ENCODE assay signal across 11 cellular contexts in genomic region chr1:59498640-59499039, GRCh38.
DNase-seq lines count a peak whose midpoint lies in the region; ATAC-seq and TF ChIP-seq lines count a peak whose summit lies in the region.
"Had no signal": no experiment of that assay in that cellular context is flagged by ENCODE, and none has a peak within 500 bp of the region (broad histone marks: within the 10 kb centered on the region; RNA-seq: fewer than 3 reads in every experiment).

No MANE protein-coding gene starts in this region.

- no peaks in the 10 kb centered on the region for H3K27me3 Mint-ChIP-seq in activated naive CD4-positive, alpha-beta T cell treated with anti-CD3 and anti-CD28 coated beads for 36 hours (ENCODE audit: low read depth)
- H3K27me3 Mint-ChIP-seq: activated B cell treated with CpG ODN at 0.5 μM for 24 hours; activated naive CD8-positive, alpha-beta T cell treated with anti-CD3 and anti-CD28 coated beads, Interleukin-2, amount 50 U/mL, for 24 hours had no signal

- ATAC-seq in SK-N-SH treated with all-trans-retinoic acid at 6 μM for 48 hours, result peak; percentile 77
- ATAC-seq in gastroesophageal sphincter, result peak; percentile 25
- ATAC-seq: activated naive CD8-positive, alpha-beta T cell treated with anti-CD3 and anti-CD28 coated beads, Interleukin-2, amount 50 U/mL, for 24 hours had no signal

- no peak overlapping the region for H3K9ac ChIP-seq in skeletal muscle tissue (ENCODE audit: low read depth in 1 of 3, low read length in 3 of 3)

- H3K27me3 ChIP-seq in gastroesophageal sphincter, result no peaks in the 10 kb centered on the region
- H3K27me3 ChIP-seq in skeletal muscle tissue (ENCODE audit: control insufficient read depth in 3 of 3, insufficient read depth in 3 of 3, low read length in 3 of 3), result no peaks in the 10 kb centered on the region

- no peaks in the 10 kb centered on the region for H3K36me3 ChIP-seq in gastroesophageal sphincter
- no peaks in the 10 kb centered on the region for H3K36me3 ChIP-seq in skeletal muscle tissue (ENCODE audit: control insufficient read depth in 3 of 3, insufficient read depth in 3 of 3, low read length in 3 of 3)

- no peak overlapping the region for H3K4me3 ChIP-seq in gastroesophageal sphincter
- H3K4me3 ChIP-seq in skeletal muscle tissue (ENCODE audit: low read length in 3 of 3), result no peak overlapping the region

- CTCF ChIA-PET in activated naive CD4-positive, alpha-beta T cell treated with anti-CD3 and anti-CD28 coated beads for 36 hours (lab: Charles Lee), result no interaction called here

- H3K4me1 ChIP-seq in gastroesophageal sphincter (peaks cover 0 to 13% (median 0%) of the 10 kb centered on the region in 3 donors), skeletal muscle tissue (ENCODE audit: control insufficient read depth in 3 of 3, insufficient read depth in 3 of 3, low read length in 3 of 3) (peaks cover 11 to 12% (median 11%) of the 10 kb centered on the region in 3 donors)

- H3K9me3 Mint-ChIP-seq in activated naive CD4-positive, alpha-beta T cell treated with anti-CD3 and anti-CD28 coated beads for 36 hours, result no peaks in the 10 kb centered on the region
- H3K9me3 Mint-ChIP-seq: activated naive CD8-positive, alpha-beta T cell treated with anti-CD3 and anti-CD28 coated beads, Interleukin-2, amount 50 U/mL, for 24 hours had no signal

- TF ChIP-seq EP300 in gastroesophageal sphincter (IDR thresholded peaks at IDR 0.05), result no peak

- H3K9me3 ChIP-seq in gastroesophageal sphincter (peaks cover 0 to 5% (median 0%) of the 10 kb centered on the region in 3 donors), skeletal muscle tissue (ENCODE audit: control insufficient read depth in 3 of 3, low read length in 3 of 3) (no peaks in the 10 kb centered on the region)

- TF ChIP-seq POLR2A in gastroesophageal sphincter (IDR thresholded peaks at IDR 0.05), result no peak

- TF ChIP-seq CTCF in gastroesophageal sphincter (IDR thresholded peaks at IDR 0.05), result no peak

- no peaks in the 10 kb centered on the region for H3K4me1 Mint-ChIP-seq in activated naive CD4-positive, alpha-beta T cell treated with anti-CD3 and anti-CD28 coated beads for 36 hours (ENCODE audit: low read depth)

- H3K36me3 Mint-ChIP-seq in activated naive CD4-positive, alpha-beta T cell treated with anti-CD3 and anti-CD28 coated beads for 36 hours (ENCODE audit: low read depth), result peaks cover 3% of the 10 kb centered on the region

- no peak overlapping the region for H3K4me3 Mint-ChIP-seq in activated naive CD4-positive, alpha-beta T cell treated with anti-CD3 and anti-CD28 coated beads for 36 hours
- H3K4me3 Mint-ChIP-seq: activated B cell treated with CpG ODN at 0.5 μM for 24 hours; activated naive CD8-positive, alpha-beta T cell treated with anti-CD3 and anti-CD28 coated beads, Interleukin-2, amount 50 U/mL, for 24 hours had no signal

- no peak overlapping the region for H3K27ac ChIP-seq in gastroesophageal sphincter
- peak overlapping the region; percentile 49 for H3K27ac ChIP-seq in skeletal muscle tissue (ENCODE audit: low read depth, low read length)

- WGBS in gastroesophageal sphincter (ENCODE audit: low coverage in 1 of 2), 2 donors, result 36% methylated on average over 4 of the region's 4 CpGs; no CpG with 5 or more reads in 1 of the 2 donors

- intact Hi-C loops in activated naive CD4-positive, alpha-beta T cell treated with anti-CD3 and anti-CD28 coated beads for 36 hours (cut with micrococcal nuclease), result no loop called here

- no peak overlapping the region for H3K27ac Mint-ChIP-seq in activated naive CD4-positive, alpha-beta T cell treated with anti-CD3 and anti-CD28 coated beads for 36 hours
- H3K27ac Mint-ChIP-seq: activated B cell treated with CpG ODN at 0.5 μM for 24 hours; activated naive CD8-positive, alpha-beta T cell treated with anti-CD3 and anti-CD28 coated beads, Interleukin-2, amount 50 U/mL, for 24 hours had no signal

- DNase-seq in DMS53 (lab: John Stamatoyannopoulos, UW), result peak; percentile 44
- no peak for DNase-seq in DMS53 treated with DMSO at 0.1 percent for 48 hours (lab: John Stamatoyannopoulos, UW; ENCODE audit: unreplicated experiment)
- no peak for DNase-seq in amniotic stem cell (lab: John Stamatoyannopoulos, UW)
- DNase-seq in globus pallidus (ENCODE audit: low spot score), result no peak
- no peak for DNase-seq in activated naive CD4-positive, alpha-beta T cell treated with anti-CD3 and anti-CD28 coated beads for 36 hours
- DNase-seq: activated B cell treated with CpG ODN at 0.5 μM for 24 hours; activated naive CD8-positive, alpha-beta T cell treated with anti-CD3 and anti-CD28 coated beads, Interleukin-2, amount 50 U/mL, for 24 hours; NCI-H1930 had no signal

TF ChIP-seq in SK-N-SH treated with all-trans-retinoic acid at 6 μM for 48 hours, 23 proteins besides CTCF, POLR2A, EP300 and RAD21:
- TF ChIP-seq, protein P1, sequence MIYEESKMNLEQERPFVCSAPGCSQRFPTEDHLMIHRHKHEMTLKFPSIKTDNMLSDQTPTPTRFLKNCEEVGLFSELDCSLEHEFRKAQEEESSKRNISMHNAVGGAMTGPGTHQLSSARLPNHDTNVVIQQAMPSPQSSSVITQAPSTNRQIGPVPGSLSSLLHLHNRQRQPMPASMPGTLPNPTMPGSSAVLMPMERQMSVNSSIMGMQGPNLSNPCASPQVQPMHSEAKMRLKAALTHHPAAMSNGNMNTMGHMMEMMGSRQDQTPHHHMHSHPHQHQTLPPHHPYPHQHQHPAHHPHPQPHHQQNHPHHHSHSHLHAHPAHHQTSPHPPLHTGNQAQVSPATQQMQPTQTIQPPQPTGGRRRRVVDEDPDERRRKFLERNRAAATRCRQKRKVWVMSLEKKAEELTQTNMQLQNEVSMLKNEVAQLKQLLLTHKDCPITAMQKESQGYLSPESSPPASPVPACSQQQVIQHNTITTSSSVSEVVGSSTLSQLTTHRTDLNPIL (CRISPR knock-in tag; IDR thresholded peaks at IDR 0.05; ENCODE audit: low read depth), result 0 out of 2 replicates have a peak, but pooled peaks have one; percentile 27
- no peak for TF ChIP-seq RARB (CRISPR knock-in tag; IDR thresholded peaks at IDR 0.05)
